13 cellular contexts compared by ENCODE assay signal in genomic region chr3:59764131-59764530, GRCh38.
"Had no signal": no experiment of that assay in that cellular context is flagged by ENCODE, and none has a peak within 500 bp of the region (broad histone marks: within the 10 kb centered on the region; RNA-seq: fewer than 3 reads in every experiment).

No MANE protein-coding gene starts in this region.

- H3K4me1 ChIP-seq: right atrium auricular region, tibial artery had no signal

- H3K27ac ChIP-seq: right atrium auricular region, tibial artery, WERI-Rb-1 had no signal

- H3K4me3 ChIP-seq: right atrium auricular region, tibial artery had no signal

- H3K9me3 ChIP-seq: right atrium auricular region, tibial artery had no signal

- ATAC-seq: activated T-helper 17 cell treated with anti-CD3 and anti-CD28 coated beads, Interleukin-2, amount 50 U/mL, for 72 hours; natural killer cell treated with Interleukin-12 subunit alpha and Interleukin-12 subunit beta and Interleukin-15 and Interleukin-18, amount 100 ng/mL, for 72 hours had no signal

- H3K36me3 ChIP-seq: right atrium auricular region, tibial artery, WERI-Rb-1 had no signal

- H3K27me3 ChIP-seq: right atrium auricular region, tibial artery had no signal

- DNase-seq: activated CD4-positive, alpha-beta T cell treated with anti-CD3 and anti-CD28 coated beads, Interleukin-2, amount 50 U/mL, for 48 hours; activated naive CD4-positive, alpha-beta T cell treated with Interleukin-2 at 50 U/mL for 16 hours; anterior cingulate cortex; glutamatergic neuron; kidney glomerular epithelial cell; mesendoderm; stimulated activated CD4-positive, alpha-beta T cell treated with anti-CD3 and anti-CD28 coated beads, Interleukin-4, amount 100 ng/mL, for 1 hour; stimulated activated naive CD4-positive, alpha-beta T cell; tibial artery; WERI-Rb-1 had no signal
